ENCODE assay signal across 7 cellular contexts in the genomic region with DNA sequence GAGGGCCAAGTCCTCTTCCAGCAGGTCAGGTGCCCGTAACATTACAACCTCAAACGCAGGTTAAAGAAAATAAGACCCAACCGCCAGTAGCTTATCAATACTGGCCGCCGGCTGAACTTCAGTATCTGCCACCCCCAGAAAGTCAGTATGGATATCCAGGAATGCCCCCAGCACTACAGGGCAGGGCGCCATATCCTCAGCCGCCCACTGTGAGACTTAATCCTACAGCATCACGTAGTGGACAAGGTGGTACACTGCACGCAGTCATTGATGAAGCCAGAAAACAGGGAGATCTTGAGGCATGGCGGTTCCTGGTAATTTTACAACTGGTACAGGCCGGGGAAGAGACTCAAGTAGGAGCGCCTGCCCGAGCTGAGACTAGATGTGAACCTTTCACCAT. TPM values are rescaled to one million over a fixed set of nuclear protein-coding genes. Genes with fewer than 3 reads are reported as not detected.
DNase-seq lines count a peak whose midpoint lies in the region; ATAC-seq, FAIRE-seq and TF ChIP-seq lines count a peak whose summit lies in the region.
"Not testable (repeated sequence)": the region's sequence is repeated elsewhere in the genome, so short reads cannot be mapped to it uniquely, and the experiment has no call there.

No MANE protein-coding gene starts in this region.

- not testable (repeated sequence) for DNase-seq in GM12878 (ENCODE audit: low read depth, low spot score)
- DNase-seq in cardiac muscle cell (ENCODE audit: low read depth in 1 of 2, low spot score in 1 of 2): peak; percentile 56 to 74
- peak; percentile 42 for DNase-seq in nephron progenitor cell

- not testable (repeated sequence) for H3K27ac Mint-ChIP-seq in nephron progenitor cell

- not testable (repeated sequence) for H3K9ac ChIP-seq in GM12878 (ENCODE audit: control insufficient read depth, insufficient read depth, low read length)

- not testable (repeated sequence) for H3K27ac ChIP-seq in GM12878 (ENCODE audit: control insufficient read depth, insufficient read depth); cardiac muscle cell

- not testable (repeated sequence) for TF ChIP-seq EP300 in GM12878 (IDR thresholded peaks at IDR 0.05; ENCODE audit: borderline replicate concordance in 1 of 2, control insufficient read depth in 1 of 2, low read depth in 2 of 2, low read length in 2 of 2)

- intact Hi-C loops in GM12878 (cut with micrococcal nuclease; ENCODE audit: unreplicated experiment): not testable (repeated sequence)

- H3K4me3 Mint-ChIP-seq in nephron progenitor cell: not testable (repeated sequence)

- BruUV-seq in GM12878 (replicated peaks; lab: Mats Ljungman, UMichigan): not testable (repeated sequence)

- SMC1A ChIA-PET in GM12878 (lab: Charles Lee; ENCODE audit: uncharacterized antibody, unreplicated experiment): not testable (repeated sequence)

- peak; percentile 64 for TF ChIP-seq RAD21 in GM12878 (IDR thresholded peaks at IDR 0.05; ENCODE audit: insufficient read depth, low read depth, low read length)

- H3K27me3 ChIP-seq in GM12878 (replicated peaks in 1 of 2; ENCODE audit: control insufficient read depth in 2 of 2, insufficient read depth in 2 of 2, low read length in 1 of 2); cardiac muscle cell: not testable (repeated sequence)

- 31% methylated on average over 13 of the region's 13 CpGs for WGBS in GM12878 (ENCODE audit: insufficient coverage, insufficient replicate concordance, low lambda C conversion rate, missing lambda C conversion rate)

- not testable (repeated sequence) for H3K9me3 ChIP-seq in GM12878 (replicated peaks; ENCODE audit: control insufficient read depth, insufficient read depth, low read length); cardiac muscle cell (ENCODE audit: low read depth)

- not testable (repeated sequence) for H3K79me2 ChIP-seq in GM12878 (ENCODE audit: control insufficient read depth, insufficient read depth, low read length)

- FAIRE-seq in GM12878 (lab: Jason Lieb, UNC): not testable (repeated sequence)

- H3K36me3 Mint-ChIP-seq in nephron progenitor cell (ENCODE audit: low read depth): not testable (repeated sequence)

- peak; percentile 71 for ATAC-seq in GM21825 (IDR thresholded peaks at IDR 0.05; ENCODE audit: unreplicated experiment)
- ATAC-seq in HG03460 (IDR thresholded peaks at IDR 0.05; ENCODE audit: unreplicated experiment): peak; percentile 75
- peak; percentile 87 for ATAC-seq in SK-N-SH treated with all-trans-retinoic acid at 6 μM for 48 hours
- ATAC-seq in GM12878: peak; percentile 95

- CTCF ChIA-PET in GM12878 (lab: Yijun Ruan, JAX): interaction anchor here (1.0 to 3.0 kb wide), 6 partner anchors 86 to 532 kb away, joined by 3 to 10 read pairs (median 4); no protein-coding TSS in a partner anchor

- peak; percentile 59 for TF ChIP-seq CTCF in GM12873 (IDR thresholded peaks at IDR 0.05; ENCODE audit: insufficient read depth, low read depth, low read length, missing control alignments)
- peak; percentile 47 to 61 (median 50) for TF ChIP-seq CTCF in GM12878 (IDR thresholded peaks at IDR 0.05 in 2 of 3, conservative IDR thresholded peaks at IDR 0.05 in 1 of 3; ENCODE audit: control insufficient read depth in 2 of 3, extremely low read depth in 1 of 3, insufficient read depth in 1 of 3, low read depth in 3 of 3, low read length in 3 of 3)
- peak; percentile 60 for TF ChIP-seq CTCF in cardiac muscle cell (IDR thresholded peaks at IDR 0.05; ENCODE audit: low read depth, low read length)
- TF ChIP-seq CTCF in nephron progenitor cell (IDR thresholded peaks at IDR 0.05): peak; percentile 32

- H3K27me3 Mint-ChIP-seq in nephron progenitor cell (ENCODE audit: low read depth, poor library complexity): not testable (repeated sequence)

- RAD21 ChIA-PET in GM12878 (lab: Charles Lee; ENCODE audit: unreplicated experiment): not testable (repeated sequence)

- TF ChIP-seq POLR2A in GM12878 (IDR thresholded peaks at IDR 0.05; ENCODE audit: low read depth, low read length): not testable (repeated sequence)

- not testable (repeated sequence) for H4K20me1 ChIP-seq in GM12878 (ENCODE audit: control insufficient read depth, insufficient read depth)

- in situ Hi-C loops in GM12878 (cut with MboI): not testable (repeated sequence)

- H3K4me1 Mint-ChIP-seq in nephron progenitor cell: peaks cover 21% of the 10 kb centered on the region

- POLR2A ChIA-PET in GM12878 (lab: Charles Lee): not testable (repeated sequence)

- not testable (repeated sequence) for H3K36me3 ChIP-seq in GM12878 (ENCODE audit: control insufficient read depth in 2 of 2, insufficient read depth in 2 of 2, low read length in 1 of 2); cardiac muscle cell

- H3K4me1 ChIP-seq in GM12878 (ENCODE audit: control insufficient read depth, insufficient read depth, low read length); cardiac muscle cell (ENCODE audit: low read depth): not testable (repeated sequence)

- H2AFZ ChIP-seq in GM12878 (ENCODE audit: control insufficient read depth, low read depth, low read length): not testable (repeated sequence)

- H3K9me3 Mint-ChIP-seq in nephron progenitor cell: not testable (repeated sequence)

- not testable (repeated sequence) for H3K4me3 ChIP-seq in GM12878, cardiac muscle cell

- H3K4me2 ChIP-seq in GM12878 (ENCODE audit: control insufficient read depth, insufficient read depth): not testable (repeated sequence)

RNA-seq across cellular contexts. Expression of gene RPL24, which starts 7.0 kb away (rescaled TPM):
- total RNA-seq in GM12878 (2013; cell fraction: nucleolus; rRNA removed): 234 and 239 TPM in 2 replicates
- total RNA-seq in GM12878 (2014; rRNA removed) (2,238 and 2,984 TPM in 2 replicates), GM12878 (2014; rRNA removed; fragmentation: Illumina TruSeq; extraction: Trizol) (2,534 and 2,672 TPM in 2 replicates), GM12878 (2021) (1,732 and 1,820 TPM in 2 replicates), cardiac muscle cell (1,120 and 1,418 TPM in 2 replicates)
- 1,487 TPM for polyA plus RNA-seq in GM12878 (2011; ENCODE audit: low read depth)
- polyA plus RNA-seq in GM12878 (2011; rRNA removed) (2,067 and 2,200 TPM in 2 replicates), GM12878 (2014; fragmentation: Illumina TruSeq; extraction: Trizol) (2,624 and 3,096 TPM in 2 replicates), GM12878 (2014; fragmentation: Nextera tagmentation; extraction: Ambion mirVana) (1,000 to 10,000 TPM; 1,682 to 2,114 TPM), GM12878 (2014; rRNA removed) (4,115 and 6,051 TPM in 2 replicates), GM12878 (2016; fragmentation: Nextera tagmentation; extraction: Ambion mirVana) (100 to 1,000 TPM; 898 to 965 TPM), cardiac muscle cell (557 and 617 TPM in 2 replicates)
- polyA plus RNA-seq in GM12878 (2011; cell fraction: cytosol; rRNA removed): 988 and 1,251 TPM in 2 replicates
- polyA plus RNA-seq in GM12878 (2011; cell fraction: nucleus; rRNA removed): 683 and 939 TPM in 2 replicates
- polyA plus RNA-seq in GM12878 (2012): 2,416 and 3,110 TPM in 2 replicates
- 372 and 616 TPM in 2 replicates for polyA minus RNA-seq in GM12878 (2011; rRNA and poly(A)+ RNA removed)
- 198 and 199 TPM in 2 replicates for polyA minus RNA-seq in GM12878 (2011; cell fraction: cytosol; rRNA and poly(A)+ RNA removed)
- polyA minus RNA-seq in GM12878 (2011; cell fraction: nucleus; rRNA and poly(A)+ RNA removed): 168 and 254 TPM in 2 replicates

RNA-seq across cellular contexts. Expression of gene ZBTB11, which starts 16.6 kb away (rescaled TPM):
- 64.9 and 66.7 TPM in 2 replicates for total RNA-seq in GM12878 (2013; cell fraction: nucleolus; rRNA removed)
- total RNA-seq in GM12878 (2014; rRNA removed) (23.8 and 28.4 TPM in 2 replicates), GM12878 (2014; rRNA removed; fragmentation: Illumina TruSeq; extraction: Trizol) (25.7 and 26.4 TPM in 2 replicates), GM12878 (2021) (19.2 and 19.7 TPM in 2 replicates), cardiac muscle cell (9.0 and 15.8 TPM in 2 replicates)
- 5.4 TPM for polyA plus RNA-seq in GM12878 (2011; ENCODE audit: low read depth)
- polyA plus RNA-seq in GM12878 (2011; rRNA removed) (21.4 and 31.9 TPM in 2 replicates), GM12878 (2014; fragmentation: Illumina TruSeq; extraction: Trizol) (20.5 and 25.5 TPM in 2 replicates), GM12878 (2014; fragmentation: Nextera tagmentation; extraction: Ambion mirVana) (1 to 10 TPM; 3.5 to 5.0 TPM), GM12878 (2014; rRNA removed) (14.3 and 15.0 TPM in 2 replicates), GM12878 (2016; fragmentation: Nextera tagmentation; extraction: Ambion mirVana) (10 to 100 TPM; 14.6 to 16.3 TPM), cardiac muscle cell (7.3 and 8.7 TPM in 2 replicates)
- 6.4 and 7.6 TPM in 2 replicates for polyA plus RNA-seq in GM12878 (2011; cell fraction: cytosol; rRNA removed)
- polyA plus RNA-seq in GM12878 (2011; cell fraction: nucleus; rRNA removed): 16.2 and 20.1 TPM in 2 replicates
- polyA plus RNA-seq in GM12878 (2012): 8.6 and 11.0 TPM in 2 replicates
- polyA minus RNA-seq in GM12878 (2011; rRNA and poly(A)+ RNA removed): 22.4 and 28.2 TPM in 2 replicates
- polyA minus RNA-seq in GM12878 (2011; cell fraction: cytosol; rRNA and poly(A)+ RNA removed): 15.4 and 15.6 TPM in 2 replicates
- 21.2 and 35.5 TPM in 2 replicates for polyA minus RNA-seq in GM12878 (2011; cell fraction: nucleus; rRNA and poly(A)+ RNA removed)

RNA-seq across cellular contexts. Expression of gene CEP97, which starts 30.9 kb away (rescaled TPM):
- 25.0 and 28.7 TPM in 2 replicates for total RNA-seq in GM12878 (2013; cell fraction: nucleolus; rRNA removed)
- total RNA-seq in GM12878 (2014; rRNA removed) (9.4 and 10.1 TPM in 2 replicates), GM12878 (2014; rRNA removed; fragmentation: Illumina TruSeq; extraction: Trizol) (13.7 and 14.0 TPM in 2 replicates), GM12878 (2021) (11.5 and 11.7 TPM in 2 replicates), cardiac muscle cell (11.8 and 20.4 TPM in 2 replicates)
- polyA plus RNA-seq in GM12878 (2011; ENCODE audit: low read depth): 2.3 TPM
- polyA plus RNA-seq in GM12878 (2011; rRNA removed) (2.7 and 5.8 TPM in 2 replicates), GM12878 (2014; fragmentation: Illumina TruSeq; extraction: Trizol) (6.2 and 6.7 TPM in 2 replicates), GM12878 (2014; fragmentation: Nextera tagmentation; extraction: Ambion mirVana) (1 to 10 TPM; 1.9 to 4.3 TPM), GM12878 (2014; rRNA removed) (2.9 and 3.4 TPM in 2 replicates), GM12878 (2016; fragmentation: Nextera tagmentation; extraction: Ambion mirVana) (1 to 10 TPM; 5.4 to 6.5 TPM), cardiac muscle cell (3.4 and 7.7 TPM in 2 replicates)
- polyA plus RNA-seq in GM12878 (2011; cell fraction: cytosol; rRNA removed): 1.4 and 2.1 TPM in 2 replicates
- polyA plus RNA-seq in GM12878 (2011; cell fraction: nucleus; rRNA removed): 2.2 and 5.1 TPM in 2 replicates
- polyA plus RNA-seq in GM12878 (2012): 2.9 and 3.1 TPM in 2 replicates
- 6.4 and 10.5 TPM in 2 replicates for polyA minus RNA-seq in GM12878 (2011; rRNA and poly(A)+ RNA removed)
- 3.5 and 3.8 TPM in 2 replicates for polyA minus RNA-seq in GM12878 (2011; cell fraction: cytosol; rRNA and poly(A)+ RNA removed)
- 4.2 and 4.8 TPM in 2 replicates for polyA minus RNA-seq in GM12878 (2011; cell fraction: nucleus; rRNA and poly(A)+ RNA removed)
